Comparison of ENCODE assay signal across 2 cellular contexts in the genomic region with DNA sequence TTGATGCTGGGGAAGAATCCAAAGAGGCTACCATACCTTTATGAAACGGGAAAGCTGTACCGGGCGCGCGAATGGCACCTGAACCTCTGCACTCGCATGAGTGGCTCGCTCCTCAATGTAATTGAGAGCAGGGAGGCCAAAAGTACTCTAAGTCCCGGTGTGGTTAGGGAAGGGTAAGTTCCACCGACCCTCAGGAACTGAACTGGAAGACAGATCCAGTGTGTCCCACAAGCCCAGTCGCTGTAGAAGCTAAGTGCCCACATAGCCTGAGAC.
TF ChIP-seq lines count a peak whose summit lies in the region.

No MANE protein-coding gene starts in this region.

TF ChIP-seq in H1, 55 proteins besides CTCF, POLR2A, EP300 and RAD21:
- TF ChIP-seq PHF8 (conservative IDR thresholded peaks at IDR 0.05; ENCODE audit: low read depth, low read length) (peak; percentile 16; the same call in 1 of the 2 replicates), KDM4A (IDR thresholded peaks at IDR 0.05; ENCODE audit: low read depth, low read length, severe bottlenecking) (no peak)
- TF ChIP-seq, protein P1, sequence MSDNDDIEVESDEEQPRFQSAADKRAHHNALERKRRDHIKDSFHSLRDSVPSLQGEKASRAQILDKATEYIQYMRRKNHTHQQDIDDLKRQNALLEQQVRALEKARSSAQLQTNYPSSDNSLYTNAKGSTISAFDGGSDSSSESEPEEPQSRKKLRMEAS (IDR thresholded peaks at IDR 0.05): no peak

TF ChIP-seq in GM12891, 5 proteins besides CTCF, POLR2A, EP300 and RAD21:
- no peak for TF ChIP-seq TAF1 (IDR thresholded peaks at IDR 0.05; ENCODE audit: low read depth, low read length)
- no peak for TF ChIP-seq POU2F2 (IDR thresholded peaks at IDR 0.05; ENCODE audit: low read depth, low read length)
- TF ChIP-seq SPI1 (IDR thresholded peaks at IDR 0.05; ENCODE audit: low read depth, low read length): no peak
- TF ChIP-seq PAX5 (IDR thresholded peaks at IDR 0.05; ENCODE audit: insufficient read depth, low read length, severe bottlenecking): no peak
- TF ChIP-seq POLR2AphosphoS5 (IDR thresholded peaks at IDR 0.05; ENCODE audit: low read depth, low read length): no peak
